1 cellular context compared by ENCODE assay signal in genomic region chr4:742742-743311, GRCh38.
TF ChIP-seq lines count a peak whose summit lies in the region.

No MANE protein-coding gene starts in this region.

TF ChIP-seq in GM12878, 131 proteins besides CTCF, POLR2A, EP300 and RAD21 (continued from another document):
- TF ChIP-seq ZBTB11 (CRISPR knock-in tag; IDR thresholded peaks at IDR 0.05), result no peak
- TF ChIP-seq SRF (IDR thresholded peaks at IDR 0.05; ENCODE audit: low read depth in 2 of 2, low read length in 2 of 2), result no peak
- TF ChIP-seq SPI1 (IDR thresholded peaks at IDR 0.05; ENCODE audit: borderline replicate concordance, insufficient read depth, low read depth, low read length), result no peak
- TF ChIP-seq ASH2L (IDR thresholded peaks at IDR 0.05; ENCODE audit: borderline replicate concordance, low read depth), result no peak
- TF ChIP-seq CBFB (IDR thresholded peaks at IDR 0.05; ENCODE audit: low read depth), result 0 out of 2 replicates have a peak, but pooled peaks have one; percentile 28
- TF ChIP-seq RUNX3 (IDR thresholded peaks at IDR 0.05; ENCODE audit: low read length), result peak; percentile 65
- no peak for TF ChIP-seq RCOR1 (conservative IDR thresholded peaks at IDR 0.05; ENCODE audit: low read depth, low read length)
- no peak for TF ChIP-seq MLLT1 (IDR thresholded peaks at IDR 0.05)
- no peak for TF ChIP-seq IRF3 (IDR thresholded peaks at IDR 0.05)
- TF ChIP-seq NR2F1 (conservative IDR thresholded peaks at IDR 0.05), result no peak
- TF ChIP-seq PRDM15 (CRISPR knock-in tag; IDR thresholded peaks at IDR 0.05), result no peak
- 0 out of 4 replicates have a peak, but pooled peaks of 1 of the 2 experiments have one; percentile 9 for TF ChIP-seq BHLHE40 (IDR thresholded peaks at IDR 0.05; ENCODE audit: borderline replicate concordance in 1 of 2, low read depth in 2 of 2, low read length in 1 of 2)
- TF ChIP-seq IRF5 (IDR thresholded peaks at IDR 0.05; ENCODE audit: borderline replicate concordance), result no peak
- peak; percentile 80 for TF ChIP-seq SMC3 (IDR thresholded peaks at IDR 0.05; ENCODE audit: borderline replicate concordance, low read length)
- TF ChIP-seq HCFC1 (IDR thresholded peaks at IDR 0.05; ENCODE audit: low read length), result no peak
- TF ChIP-seq RB1 (IDR thresholded peaks at IDR 0.05; ENCODE audit: borderline replicate concordance), result no peak
- TF ChIP-seq YY1 (IDR thresholded peaks at IDR 0.05; ENCODE audit: low read depth, low read length), result 0 out of 2 replicates have a peak, but pooled peaks have one; percentile 40
- TF ChIP-seq BMI1 (IDR thresholded peaks at IDR 0.05; ENCODE audit: borderline replicate concordance), result no peak
- no peak for TF ChIP-seq POLR2AphosphoS2 (IDR thresholded peaks at IDR 0.05; ENCODE audit: low read depth, low read length)
- TF ChIP-seq ETV6 (conservative IDR thresholded peaks at IDR 0.05 in 1 of 2, IDR thresholded peaks at IDR 0.05 in 1 of 2; ENCODE audit: borderline replicate concordance in 1 of 2, low read depth in 1 of 2), result no peak
- TF ChIP-seq ZNF592 (IDR thresholded peaks at IDR 0.05), result no peak
- no peak for TF ChIP-seq ZBTB4 (CRISPR knock-in tag; IDR thresholded peaks at IDR 0.05)
- TF ChIP-seq CEBPB (IDR thresholded peaks at IDR 0.05; ENCODE audit: borderline replicate concordance in 1 of 2, low read depth in 2 of 2, low read length in 2 of 2), result no peak
